In the genomic region with DNA sequence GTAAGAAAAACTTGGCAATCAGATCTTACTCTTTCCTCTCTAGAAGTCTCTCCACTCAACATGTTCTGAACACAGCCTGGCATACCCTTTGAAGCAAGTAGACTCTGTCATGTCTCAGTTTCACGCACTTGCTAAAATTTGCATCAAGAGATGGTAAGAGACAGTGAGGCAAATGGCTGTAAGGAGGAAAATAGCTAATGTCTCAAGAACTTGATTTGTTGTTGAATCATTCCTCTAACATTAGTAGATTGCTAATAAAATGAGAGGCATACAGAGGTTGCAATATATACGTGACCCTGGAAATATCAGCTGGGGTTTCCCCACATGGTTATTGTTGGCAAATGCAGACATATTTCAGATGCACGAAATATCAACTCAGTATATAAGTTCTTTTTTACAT, we compare ENCODE assay signal across 22 cellular contexts. TPM values are rescaled to one million over a fixed set of nuclear protein-coding genes. Genes with fewer than 3 reads are reported as not detected.
DNase-seq lines count a peak whose midpoint lies in the region; ATAC-seq, FAIRE-seq and TF ChIP-seq lines count a peak whose summit lies in the region.
"Had no signal": no experiment of that assay in that cellular context is flagged by ENCODE, and none has a peak within 500 bp of the region (broad histone marks: within the 10 kb centered on the region; RNA-seq: fewer than 3 reads in every experiment).

No MANE protein-coding gene starts in this region.

- POLR2A ChIA-PET in AG04449 (lab: Yijun Ruan, JAX) = no interaction called here

- intact Hi-C loops in pancreas (cut with DNase I) = no loop called here

- CTCF ChIA-PET in AG04449 (lab: Yijun Ruan, JAX) = no interaction called here

- no peaks in the 10 kb centered on the region for H3K4me1 ChIP-seq in pancreas

- no peaks in the 10 kb centered on the region for H3K9me3 ChIP-seq in SK-N-MC (ENCODE audit: low read depth, low read length)
- no peaks in the 10 kb centered on the region for H3K9me3 ChIP-seq in pancreas

- H3K27ac Mint-ChIP-seq in mesothelial cell of epicardium = no peak overlapping the region
- H3K27ac Mint-ChIP-seq: GM23338 had no signal

- no peak for ATAC-seq in pancreas
- ATAC-seq: A549, GM23338, HCT116, K562, PC-3 had no signal

- H3K27ac ChIP-seq in SK-N-MC (peak overlapping the region; percentile 10; the same call in 1 of the 2 replicates), pancreas (no peak overlapping the region)
- H3K27ac ChIP-seq: A549, C4-2B, HL-60, RWPE1 had no signal

- DNase-seq in AG04449 (ENCODE audit: low read depth, low spot score) (peak; percentile 80), SK-N-MC (ENCODE audit: low read depth, low spot score) (no peak), dedifferentiated amniotic fluid mesenchymal stem cell (ENCODE audit: extremely low spot score) (peak; percentile 58), iris pigment epithelial cell (ENCODE audit: low read depth) (peak; percentile 82), mesothelial cell of epicardium (ENCODE audit: low spot score in 2 of 2, unreplicated experiment in 2 of 2) (no peak), cerebellar nuclear complex (lab: John Stamatoyannopoulos, UW) (no peak), SKM-1 (lab: John Stamatoyannopoulos, UW; ENCODE audit: unreplicated experiment) (no peak), pancreas (no peak)
- DNase-seq: DMS 273 treated with DMSO at 0.1 percent for 48 hours, MV-4-11, NCI-H1417, NCI-H187 treated with DMSO at 0.1 percent for 48 hours, NCI-H2171, NCI-H748 treated with DMSO at 0.1 percent for 48 hours, PC-3 had no signal

- no peaks in the 10 kb centered on the region for H3K27me3 ChIP-seq in pancreas

- H3K27me3 Mint-ChIP-seq in mesothelial cell of epicardium (ENCODE audit: low read depth) = no peaks in the 10 kb centered on the region

- H3K4me3 Mint-ChIP-seq in mesothelial cell of epicardium = no peak overlapping the region
- H3K4me3 Mint-ChIP-seq: GM23338 had no signal

- no peaks in the 10 kb centered on the region for H3K36me3 Mint-ChIP-seq in mesothelial cell of epicardium

- peaks cover 17% of the 10 kb centered on the region for H3K9me3 Mint-ChIP-seq in mesothelial cell of epicardium
- H3K9me3 Mint-ChIP-seq: GM23338 had no signal

- WGBS in pancreas, 2 donors = 60 to 63% methylated on average over 3 of the region's 3 CpGs

- H3K9ac ChIP-seq in SK-N-MC (ENCODE audit: insufficient read length) = no peak overlapping the region

- TF ChIP-seq CTCF in AG04449 (IDR thresholded peaks at IDR 0.05; ENCODE audit: insufficient read depth, low read length, missing control alignments) = no peak
- no peak for TF ChIP-seq CTCF in mesothelial cell of epicardium (IDR thresholded peaks at IDR 0.05; ENCODE audit: unreplicated experiment)
- TF ChIP-seq CTCF in pancreas (IDR thresholded peaks at IDR 0.05) = no peak

- H3K36me3 ChIP-seq in SK-N-MC (ENCODE audit: insufficient read depth, low read length) (no peaks in the 10 kb centered on the region), pancreas (no peaks in the 10 kb centered on the region)

- H3K4me1 Mint-ChIP-seq in mesothelial cell of epicardium = peaks cover 2% of the 10 kb centered on the region
- H3K4me1 Mint-ChIP-seq: GM23338 had no signal

- H3K4me3 ChIP-seq in AG04449 (ENCODE audit: low read depth, low read length) = no peak overlapping the region
- H3K4me3 ChIP-seq in SK-N-MC = no peak overlapping the region
- H3K4me3 ChIP-seq in pancreas = no peak overlapping the region
- H3K4me3 ChIP-seq: A549, GM23338, K562 had no signal

- no peak for FAIRE-seq in pancreas (lab: Jason Lieb, UNC)
- FAIRE-seq: A549, K562 had no signal

RNA-seq across cellular contexts. Expression of a gene that starts 27.4 kb away (rescaled TPM):
- total RNA-seq in mesothelial cell of epicardium (2.2 to 3.0 TPM (median 2.5 TPM) in 3 replicates), pancreas (10 to 100 TPM in 3 of 6 donors, 1 to 10 TPM in 3; 3.1 to 25.3 (median 11.2) TPM)
- polyA plus RNA-seq in pancreas = 1 to 10 TPM; 2.6 to 3.6 TPM

Comparison
In these comparisons a context has a peak if more than half of its experiments do, and no peak if none do; other contexts are left out.
1. DNase-seq: peak in AG04449 (single experiment), dedifferentiated amniotic fluid mesenchymal stem cell (single experiment) and iris pigment epithelial cell (single experiment); none in SK-N-MC (single experiment), mesothelial cell of epicardium (0 of 2), cerebellar nuclear complex (0 of 2), SKM-1 (single experiment) and pancreas (0 of 6).